In the genomic region with DNA sequence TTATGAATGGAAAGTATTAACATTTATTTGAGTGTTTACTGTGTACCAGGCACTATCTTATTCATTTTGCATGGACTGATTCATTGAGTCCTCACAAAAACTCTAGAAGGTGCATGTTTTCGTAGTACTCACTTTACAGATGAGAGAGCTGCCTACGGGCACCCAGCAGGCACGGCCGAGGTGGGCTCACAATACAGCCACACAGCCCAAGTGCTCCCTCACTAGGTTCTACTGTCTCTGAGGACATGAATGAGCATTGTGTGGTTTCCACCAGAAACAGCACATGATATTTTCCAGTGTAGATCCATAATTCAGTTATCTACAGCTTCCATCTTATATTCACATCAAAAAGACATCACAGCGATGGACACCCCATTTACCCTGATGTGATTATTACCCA, we compare ENCODE assay signal across 23 cellular contexts.
"Had no signal": no experiment of that assay in that cellular context is flagged by ENCODE, and none has a peak within 500 bp of the region (broad histone marks: within the 10 kb centered on the region; RNA-seq: fewer than 3 reads in every experiment).

No MANE protein-coding gene starts in this region.

- H3K4me3 ChIP-seq: colonic mucosa, coronary artery, dorsolateral prefrontal cortex, esophagus muscularis mucosa, esophagus squamous epithelium, gastrocnemius medialis, gastroesophageal sphincter, heart left ventricle, heart right ventricle had no signal

- H3K27ac ChIP-seq: colonic mucosa, coronary artery, dorsolateral prefrontal cortex, epithelial cell of prostate, esophagus muscularis mucosa, esophagus squamous epithelium, foreskin keratinocyte, gastrocnemius medialis, gastroesophageal sphincter, heart left ventricle, heart right ventricle had no signal

- DNase-seq: colonic mucosa; cortex of kidney; dermis blood vessel endothelial cell; dorsolateral prefrontal cortex; effector CD4-positive, alpha-beta T cell; effector CD8-positive, alpha-beta T cell; effector memory CD4-positive, alpha-beta T cell; effector memory CD8-positive, alpha-beta T cell; endodermal cell; erythroblast; esophagus squamous epithelium; foreskin fibroblast; foreskin keratinocyte; foreskin melanocyte; gastrocnemius medialis; glutamatergic neuron; head of caudate nucleus; heart left ventricle; heart right ventricle had no signal

- H3K27me3 ChIP-seq: colonic mucosa, dorsolateral prefrontal cortex, esophagus muscularis mucosa, esophagus squamous epithelium, foreskin keratinocyte, gastrocnemius medialis, gastroesophageal sphincter had no signal

- H3K4me1 ChIP-seq: colonic mucosa, esophagus muscularis mucosa, esophagus squamous epithelium, foreskin keratinocyte, gastrocnemius medialis, gastroesophageal sphincter, heart left ventricle, heart right ventricle had no signal

- H3K9me3 ChIP-seq: colonic mucosa, esophagus muscularis mucosa, esophagus squamous epithelium, gastrocnemius medialis, gastroesophageal sphincter had no signal

- H3K36me3 ChIP-seq: colonic mucosa, esophagus muscularis mucosa, esophagus squamous epithelium, gastrocnemius medialis, gastroesophageal sphincter, heart left ventricle, heart right ventricle had no signal
